ENCODE assay signal across 12 cellular contexts in genomic region chr13:43363156-43363918, GRCh38.
DNase-seq lines count a peak whose midpoint lies in the region; ATAC-seq and TF ChIP-seq lines count a peak whose summit lies in the region.
"Had no signal": no experiment of that assay in that cellular context is flagged by ENCODE, and none has a peak within 500 bp of the region (broad histone marks: within the 10 kb centered on the region; RNA-seq: fewer than 3 reads in every experiment).

No MANE protein-coding gene starts in this region.

- H3K36me3 Mint-ChIP-seq in MCF 10A (ENCODE audit: insufficient read depth, unreplicated experiment) = no peaks in the 10 kb centered on the region
- H3K36me3 Mint-ChIP-seq in activated T-helper 17 cell treated with anti-CD3 and anti-CD28 coated beads, Interleukin-2, amount 50 U/mL, for 72 hours (ENCODE audit: low read depth) = no peaks in the 10 kb centered on the region

- CTCF ChIA-PET in MCF 10A (lab: Yijun Ruan, JAX) = no interaction called here

- H3K9me3 Mint-ChIP-seq in MCF 10A (ENCODE audit: unreplicated experiment) = no peaks in the 10 kb centered on the region
- H3K9me3 Mint-ChIP-seq in activated T-helper 17 cell treated with anti-CD3 and anti-CD28 coated beads, Interleukin-2, amount 50 U/mL, for 72 hours = no peaks in the 10 kb centered on the region
- H3K9me3 Mint-ChIP-seq: GM23338, nephron had no signal

- no peak for TF ChIP-seq CTCF in MCF 10A (IDR thresholded peaks at IDR 0.05; ENCODE audit: unreplicated experiment)

- H3K27me3 ChIP-seq in adipocyte (replicated peaks; ENCODE audit: control insufficient read depth, insufficient read depth, low read length) (no peaks in the 10 kb centered on the region), stomach smooth muscle (ENCODE audit: control insufficient read depth in 1 of 2, insufficient read depth in 2 of 2, low read length in 2 of 2) (no peaks in the 10 kb centered on the region)

- H3K4me3 Mint-ChIP-seq in MCF 10A (ENCODE audit: unreplicated experiment) = no peak overlapping the region
- no peak overlapping the region for H3K4me3 Mint-ChIP-seq in activated T-helper 17 cell treated with anti-CD3 and anti-CD28 coated beads, Interleukin-2, amount 50 U/mL, for 72 hours
- H3K4me3 Mint-ChIP-seq: GM23338, nephron had no signal

- POLR2A ChIA-PET in MCF 10A (lab: Yijun Ruan, JAX) = no interaction called here

- H3K36me3 ChIP-seq in adipocyte (ENCODE audit: control insufficient read depth, insufficient read depth, low read length, severe bottlenecking) = no peaks in the 10 kb centered on the region
- peaks cover 5% of the 10 kb centered on the region in 2 donors for H3K36me3 ChIP-seq in stomach smooth muscle (ENCODE audit: control insufficient read depth in 2 of 2, insufficient read depth in 2 of 2, low read length in 2 of 2)

- H3K4me1 ChIP-seq in adipocyte (ENCODE audit: control insufficient read depth, insufficient read depth, low read length) (peaks cover 31% of the 10 kb centered on the region), stomach smooth muscle (ENCODE audit: control insufficient read depth, insufficient read depth, low read length) (peaks cover 25% of the 10 kb centered on the region)

- H3K27me3 Mint-ChIP-seq in MCF 10A (ENCODE audit: insufficient read depth, unreplicated experiment) = no peaks in the 10 kb centered on the region
- no peaks in the 10 kb centered on the region for H3K27me3 Mint-ChIP-seq in activated T-helper 17 cell treated with anti-CD3 and anti-CD28 coated beads, Interleukin-2, amount 50 U/mL, for 72 hours

- no peaks in the 10 kb centered on the region for H3K9me3 ChIP-seq in adipocyte (ENCODE audit: control insufficient read depth, low read length)
- H3K9me3 ChIP-seq in stomach smooth muscle (ENCODE audit: control insufficient read depth in 2 of 2, low read length in 2 of 2) = no peaks in the 10 kb centered on the region

- intact Hi-C loops in MCF 10A (cut with micrococcal nuclease) = no loop called here

- H3K4me1 Mint-ChIP-seq in MCF 10A (ENCODE audit: insufficient read depth, unreplicated experiment) = peaks cover 4% of the 10 kb centered on the region
- peaks cover 3% of the 10 kb centered on the region for H3K4me1 Mint-ChIP-seq in activated T-helper 17 cell treated with anti-CD3 and anti-CD28 coated beads, Interleukin-2, amount 50 U/mL, for 72 hours

- H3K4me3 ChIP-seq in adipocyte (ENCODE audit: low read length) = peak overlapping the region; percentile 68
- H3K4me3 ChIP-seq in stomach smooth muscle (ENCODE audit: low read length in 2 of 2) = peak overlapping the region; percentile 13 to 58
- H3K4me3 ChIP-seq: GM23338 had no signal

- DNase-seq in HCEC 1CT = peak; percentile 48
- peak; percentile 35 for DNase-seq in adipocyte (ENCODE audit: low read depth)
- DNase-seq in iris pigment epithelial cell (ENCODE audit: low read depth) = peak; percentile 83
- DNase-seq in MCF 10A (ENCODE audit: unreplicated experiment) = no peak
- DNase-seq in NCI-H2196 treated with DMSO at 0.1 percent for 48 hours (lab: John Stamatoyannopoulos, UW; ENCODE audit: unreplicated experiment) = no peak
- DNase-seq: COR-L47, SIG-M5 had no signal

- no peak for ATAC-seq in activated T-helper 17 cell treated with anti-CD3 and anti-CD28 coated beads, Interleukin-2, amount 50 U/mL, for 72 hours (replicated peaks)
- ATAC-seq: activated CD4-positive, CD25-positive, alpha-beta regulatory T cell treated with anti-CD3 and anti-CD28 coated beads, Interleukin-2, amount 50 U/mL, for 24 hours; GM23338 had no signal

- BruUV-seq in MCF 10A (replicated peaks; lab: Mats Ljungman, UMichigan) = no TSS peak

- H3K9ac ChIP-seq in adipocyte (ENCODE audit: low read length) (peak overlapping the region; percentile 62), stomach smooth muscle (ENCODE audit: low read length in 2 of 2) (peak overlapping the region in 1 of 2 donors; percentile 25)

- no peak overlapping the region for H3K27ac Mint-ChIP-seq in MCF 10A (ENCODE audit: low read depth, unreplicated experiment)
- no peak overlapping the region for H3K27ac Mint-ChIP-seq in activated T-helper 17 cell treated with anti-CD3 and anti-CD28 coated beads, Interleukin-2, amount 50 U/mL, for 72 hours

- H3K27ac ChIP-seq in stomach smooth muscle (ENCODE audit: low read length) = peak overlapping the region; percentile 64

Comparison
In these comparisons a context has a peak if more than half of its experiments do, and no peak if none do; other contexts are left out.
1. DNase-seq: peak in HCEC 1CT (single experiment), adipocyte (single experiment) and iris pigment epithelial cell (single experiment); none in MCF 10A (single experiment) and NCI-H2196 treated with DMSO at 0.1 percent for 48 hours (single experiment).